8 cellular contexts compared by ENCODE assay signal in the genomic region with DNA sequence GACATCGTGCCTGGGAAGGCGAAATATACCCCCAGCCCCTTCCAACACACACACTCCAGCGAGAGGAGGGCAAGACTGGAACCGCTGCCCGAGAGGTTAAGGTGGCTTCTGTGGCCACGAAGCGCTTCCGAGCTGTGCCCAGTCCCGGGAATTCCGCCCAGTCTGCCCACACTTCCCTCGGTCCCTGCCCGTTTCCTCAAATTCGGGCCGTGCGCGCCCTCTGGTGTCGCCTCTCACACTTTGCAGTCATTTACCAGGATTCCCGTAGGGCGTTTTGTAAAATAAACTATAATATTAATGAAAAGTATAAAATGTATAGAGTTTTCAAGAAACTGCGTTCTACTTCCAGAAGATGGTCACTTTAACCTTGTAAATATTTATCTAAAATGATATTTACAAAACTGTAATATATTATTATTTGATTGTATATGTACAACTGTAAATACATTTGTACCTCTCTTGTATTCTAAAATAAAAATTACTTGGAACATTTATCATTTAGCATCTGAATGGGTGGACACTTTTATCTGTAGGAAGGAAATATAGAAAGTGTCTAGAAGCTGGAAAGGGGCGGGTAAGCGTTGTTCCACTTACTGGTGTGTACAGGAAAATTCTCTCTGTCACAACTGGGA. TPM values are rescaled to one million over a fixed set of nuclear protein-coding genes. Genes with fewer than 3 reads are reported as not detected.
DNase-seq lines count a peak whose midpoint lies in the region; ATAC-seq and TF ChIP-seq lines count a peak whose summit lies in the region.

No MANE protein-coding gene starts in this region.

- DNase-seq in GM03348 (ENCODE audit: low spot score) = peak; percentile 90
- DNase-seq in NCI-H1105 treated with DMSO at 0.1 percent for 48 hours (lab: John Stamatoyannopoulos, UW) = peak; percentile 78
- peak; percentile 90 for DNase-seq in SW480 (ENCODE audit: low spot score)
- DNase-seq in anterior cingulate cortex (lab: John Stamatoyannopoulos, UW) = peak in 56 of 58 donors; percentile 22 to 86 (median 62)
- DNase-seq in right atrium auricular region (ENCODE audit: low spot score) = peak; percentile 67
- DNase-seq in renal cortical epithelial cell (ENCODE audit: low read depth) = peak; percentile 60

- H3K4me3 ChIP-seq in right atrium auricular region = peak overlapping the region; percentile 53 to 61

- no peaks in the 10 kb centered on the region for H3K36me3 ChIP-seq in right atrium auricular region

- H3K9me3 ChIP-seq in right atrium auricular region = no peaks in the 10 kb centered on the region

- H3K27ac ChIP-seq in right atrium auricular region = no peak overlapping the region

- ATAC-seq in GM21381 (IDR thresholded peaks at IDR 0.05; ENCODE audit: unreplicated experiment) (no peak), GM18870 (IDR thresholded peaks at IDR 0.05; ENCODE audit: unreplicated experiment) (no peak)

- H3K4me1 ChIP-seq in right atrium auricular region = peaks cover 0 to 14% of the 10 kb centered on the region in 2 donors

- H3K27me3 ChIP-seq in right atrium auricular region = no peaks in the 10 kb centered on the region

- TF ChIP-seq CTCF in right atrium auricular region (IDR thresholded peaks at IDR 0.05) = peak; percentile 59 to 85

RNA-seq across cellular contexts. Expression of a gene that starts 11.0 kb away (rescaled TPM):
- total RNA-seq in right atrium auricular region (10 to 100 TPM in 1 of 2 donors, 1 to 10 TPM in 1; 7.3 to 15.9 TPM), renal cortical epithelial cell (23.8 and 37.2 TPM in 2 replicates)

RNA-seq across cellular contexts. Expression of a gene that starts 18.2 kb away (rescaled TPM):
- total RNA-seq in right atrium auricular region = not detected
- not detected in 2 replicates for total RNA-seq in renal cortical epithelial cell
